12 cellular contexts compared by ENCODE assay signal in genomic region chr1:69858534-69858933, GRCh38.
"Had no signal": no experiment of that assay in that cellular context is flagged by ENCODE, and none has a peak within 500 bp of the region (broad histone marks: within the 10 kb centered on the region; RNA-seq: fewer than 3 reads in every experiment).

No MANE protein-coding gene starts in this region.

- H3K9ac ChIP-seq: parathyroid adenoma had no signal

- H3K9me3 ChIP-seq: gastroesophageal sphincter, testis had no signal

- H3K27me3 ChIP-seq: cardiac muscle cell, gastroesophageal sphincter, testis had no signal

- DNase-seq: activated CD4-positive, alpha-beta T cell treated with anti-CD3 and anti-CD28 coated beads, Interleukin-2, amount 50 U/mL, for 48 hours; activated CD8-positive, alpha-beta memory T cell treated with anti-CD3 and anti-CD28 coated beads, Interleukin-2, amount 10 ng/mL, durations not matched to agents 7 days and 5 days; activated effector memory CD4-positive, alpha-beta T cell treated with anti-CD3 and anti-CD28 coated beads, Interleukin-2, amount 50 U/mL, for 16 hours; activated T-cell treated with anti-CD3 and anti-CD28 coated beads, Interleukin-2, amount 50 U/mL, for 4 hours; anterior cingulate cortex; effector CD4-positive, alpha-beta T cell; naive thymus-derived CD4-positive, alpha-beta T cell; stimulated activated CD4-positive, alpha-beta T cell treated with anti-CD3 and anti-CD28 coated beads, Interleukin-4, amount 100 ng/mL, for 1 hour; testis had no signal

- H3K27ac ChIP-seq: cardiac muscle cell, gastroesophageal sphincter, parathyroid adenoma, testis had no signal

- H3K4me3 ChIP-seq: cardiac muscle cell, gastroesophageal sphincter, testis had no signal

- H3K36me3 ChIP-seq: cardiac muscle cell, gastroesophageal sphincter had no signal

- H3K79me2 ChIP-seq: parathyroid adenoma had no signal

- H3K4me1 ChIP-seq: gastroesophageal sphincter, parathyroid adenoma, testis had no signal

- H2AFZ ChIP-seq: parathyroid adenoma had no signal
